1 cellular context compared by ENCODE assay signal in genomic region chr7:16462618-16463017, GRCh38.
TF ChIP-seq lines count a peak whose summit lies in the region.

No MANE protein-coding gene starts in this region.

TF ChIP-seq in HepG2, 621 proteins besides CTCF, POLR2A, EP300 and RAD21:
- TF ChIP-seq ZNF350 (CRISPR knock-in tag; IDR thresholded peaks at IDR 0.05; ENCODE audit: borderline replicate concordance, low read depth), result no peak
- TF ChIP-seq ZNF75D (CRISPR knock-in tag; IDR thresholded peaks at IDR 0.05; ENCODE audit: borderline replicate concordance), result no peak
TF ChIP-seq in HepG2: peak in this region for 0.
